ENCODE assay signal across 11 cellular contexts in the genomic region with DNA sequence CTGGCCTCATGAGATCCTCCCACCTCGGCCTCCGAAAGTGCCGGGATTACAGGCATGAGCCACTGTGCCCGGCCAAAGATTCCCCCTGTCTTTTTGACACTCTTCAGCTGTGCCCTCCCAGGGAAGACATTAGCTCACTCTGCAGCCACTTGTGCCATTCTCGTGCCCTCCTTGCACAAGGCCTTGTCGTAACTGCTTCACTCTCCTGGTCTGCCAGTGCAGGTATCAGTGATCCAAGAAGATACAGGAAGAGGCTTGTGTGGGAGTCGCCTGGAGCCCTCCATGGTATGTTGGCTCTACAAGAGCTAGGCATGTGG. TPM values are rescaled to one million over a fixed set of nuclear protein-coding genes. Genes with fewer than 3 reads are reported as not detected.
DNase-seq lines count a peak whose midpoint lies in the region; ATAC-seq, FAIRE-seq and TF ChIP-seq lines count a peak whose summit lies in the region.
"Had no signal": no experiment of that assay in that cellular context is flagged by ENCODE, and none has a peak within 500 bp of the region (broad histone marks: within the 10 kb centered on the region; RNA-seq: fewer than 3 reads in every experiment).

No MANE protein-coding gene starts in this region.

- TF ChIP-seq POLR2A in esophagus squamous epithelium (IDR thresholded peaks at IDR 0.05): no peak
- TF ChIP-seq POLR2A in prostate gland (IDR thresholded peaks at IDR 0.05): no peak

- POLR2A ChIA-PET in Panc1 (lab: Charles Lee): no interaction called here

- intact Hi-C loops in Panc1 (cut with micrococcal nuclease; ENCODE audit: unreplicated experiment) (no loop called here), esophagus squamous epithelium (cut with DNase I) (loop anchor here (10.0 kb wide), 2 partner anchors 92 to 342 kb away; a partner anchor contains a TSS), prostate gland (cut with DNase I) (loop anchor here (5.0 to 10.0 kb wide), 3 partner anchors 48 to 339 kb away; a partner anchor contains a TSS)

- H3K36me3 ChIP-seq in Panc1 (ENCODE audit: control insufficient read depth, insufficient read depth, low read length): no peaks in the 10 kb centered on the region
- H3K36me3 ChIP-seq in esophagus squamous epithelium: no peaks in the 10 kb centered on the region
- H3K36me3 ChIP-seq in prostate gland: no peaks in the 10 kb centered on the region
- H3K36me3 ChIP-seq in small intestine (ENCODE audit: control insufficient read depth in 2 of 2, insufficient read depth in 2 of 2, low read length in 2 of 2): no peaks in the 10 kb centered on the region
- H3K36me3 ChIP-seq: HAP-1, ovary had no signal

- H3K9me3 ChIP-seq in Panc1 (ENCODE audit: control insufficient read depth, insufficient read depth, low read depth, low read length) (peaks cover 1% of the 10 kb centered on the region; the same call in 1 of the 2 replicates), esophagus squamous epithelium (no peaks in the 10 kb centered on the region), prostate gland (no peaks in the 10 kb centered on the region), small intestine (ENCODE audit: control insufficient read depth, low read depth) (no peaks in the 10 kb centered on the region)
- H3K9me3 ChIP-seq: HAP-1, ovary had no signal

- WGBS in esophagus squamous epithelium, 2 donors: 56 to 75% methylated on average over 4 to 7 of the region's 7 CpGs
- WGBS in prostate gland: 79% methylated on average over 7 of the region's 7 CpGs
- 93 to 98% (median 97%) methylated on average over 7 of the region's 7 CpGs for WGBS in small intestine, 3 donors

- peak overlapping the region; percentile 42 for H3K27ac ChIP-seq in C4-2B
- peak overlapping the region; percentile 84 for H3K27ac ChIP-seq in Panc1 (ENCODE audit: low read length)
- peak overlapping the region; percentile 74 to 92 (median 88) for H3K27ac ChIP-seq in esophagus squamous epithelium
- H3K27ac ChIP-seq in prostate gland: peak overlapping the region; percentile 83 to 84
- H3K27ac ChIP-seq in small intestine (ENCODE audit: low read depth in 1 of 2, low read length in 1 of 2): peak overlapping the region in 1 of 2 donors; percentile 72

- no peak for DNase-seq in Panc1 (ENCODE audit: low read depth, low spot score)
- DNase-seq in esophagus squamous epithelium (lab: John Stamatoyannopoulos, UW): no peak
- DNase-seq in prostate gland (ENCODE audit: low spot score): no peak
- no peak for DNase-seq in amniotic stem cell (lab: John Stamatoyannopoulos, UW)
- no peak for DNase-seq in HuH-7 (ENCODE audit: low spot score)
- no peak for DNase-seq in small intestine

- no peak for ATAC-seq in Panc1
- ATAC-seq in HG02610 (IDR thresholded peaks at IDR 0.05; ENCODE audit: unreplicated experiment): no peak

- in situ Hi-C loops in Panc1 (cut with HindIII; ENCODE audit: low pct_unique_long_range_greater_than_20kb, low sequenced_read_pairs): no loop called here

- CTCF ChIA-PET in Panc1 (lab: Charles Lee): interaction anchor here (0.7 to 1.1 kb wide), 2 partner anchors 25 to 466 kb away, joined by 4 to 12 read pairs; no protein-coding TSS in a partner anchor

- no peak overlapping the region for H3K4me3 ChIP-seq in Panc1 (ENCODE audit: low read depth in 2 of 2, low read length in 2 of 2)
- no peak overlapping the region for H3K4me3 ChIP-seq in esophagus squamous epithelium
- no peak overlapping the region for H3K4me3 ChIP-seq in prostate gland
- H3K4me3 ChIP-seq in small intestine (ENCODE audit: low read depth in 1 of 2, low read length in 2 of 2): no peak overlapping the region
- H3K4me3 ChIP-seq: HAP-1, ovary had no signal

- H3K4me1 ChIP-seq in Panc1 (ENCODE audit: control insufficient read depth, insufficient read depth, low read length) (peaks cover 13% of the 10 kb centered on the region), esophagus squamous epithelium (peaks cover 12 to 76% (median 17%) of the 10 kb centered on the region in 3 donors), prostate gland (replicated peaks) (peaks cover 12% of the 10 kb centered on the region), small intestine (ENCODE audit: control insufficient read depth in 2 of 2, insufficient read depth in 1 of 2, low read depth in 1 of 2, low read length in 1 of 2) (peaks cover 0 to 6% of the 10 kb centered on the region in 2 donors)

- no TSS peak for BruUV-seq in Panc1 (replicated peaks; lab: Mats Ljungman, UMichigan)

- no peak for FAIRE-seq in small intestine (lab: Jason Lieb, UNC)
- FAIRE-seq: frontal cortex had no signal

- TF ChIP-seq CTCF in C4-2B (conservative IDR thresholded peaks at IDR 0.05) (no peak), Panc1 (IDR thresholded peaks at IDR 0.05) (no peak), esophagus squamous epithelium (IDR thresholded peaks at IDR 0.05) (no peak), prostate gland (IDR thresholded peaks at IDR 0.05) (no peak)

- H3K27me3 ChIP-seq in Panc1 (ENCODE audit: control insufficient read depth, insufficient read depth, low read length): no peaks in the 10 kb centered on the region
- H3K27me3 ChIP-seq in esophagus squamous epithelium: no peaks in the 10 kb centered on the region
- H3K27me3 ChIP-seq in prostate gland (replicated peaks; ENCODE audit: insufficient read depth): no peaks in the 10 kb centered on the region
- no peaks in the 10 kb centered on the region for H3K27me3 ChIP-seq in small intestine (ENCODE audit: control insufficient read depth in 2 of 2, insufficient read depth in 2 of 2, low read length in 2 of 2)
- H3K27me3 ChIP-seq: ovary had no signal

RNA-seq across cellular contexts. Expression of a gene that starts 22.0 kb away (rescaled TPM):
- total RNA-seq in Panc1 (2021; ENCODE audit: unreplicated experiment) (91.3 TPM), esophagus squamous epithelium (100 to 1,000 TPM in 1 of 4 donors, 10 to 100 TPM in 3; 38.3 to 111 (median 61.9) TPM), prostate gland (10 to 100 TPM; 50.7 to 72.9 TPM)
- polyA plus RNA-seq in Panc1 (2012; ENCODE audit: insufficient read length): 56.8 TPM
- polyA plus RNA-seq in small intestine: 10 to 100 TPM; 15.9 to 20.6 (median 17.7) TPM
